ENCODE assay signal across 1 cellular context in the genomic region with DNA sequence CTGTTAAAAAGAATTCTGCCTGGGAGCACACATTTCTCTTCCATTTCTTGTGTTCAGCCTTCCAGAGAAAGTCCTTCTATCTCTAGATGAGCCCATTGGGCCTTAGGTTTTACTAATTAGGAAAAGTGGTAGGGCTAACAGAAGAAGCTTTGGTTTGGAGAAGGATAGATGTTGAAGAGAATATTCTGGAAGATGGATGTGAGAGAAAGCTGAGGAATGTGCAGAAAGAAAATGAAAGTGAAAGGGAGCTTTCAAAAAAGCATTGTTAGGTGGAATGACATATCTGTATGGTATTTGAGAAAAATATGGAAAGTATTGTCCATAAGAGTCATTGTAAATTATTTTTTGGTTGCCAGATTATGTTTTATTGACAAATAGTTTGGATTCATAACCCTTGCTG.
TF ChIP-seq lines count a peak whose summit lies in the region.

No MANE protein-coding gene starts in this region.

TF ChIP-seq in SK-N-SH treated with all-trans-retinoic acid at 6 μM for 48 hours, 23 proteins besides CTCF, POLR2A, EP300 and RAD21 (continued from another document):
- TF ChIP-seq, protein P1, sequence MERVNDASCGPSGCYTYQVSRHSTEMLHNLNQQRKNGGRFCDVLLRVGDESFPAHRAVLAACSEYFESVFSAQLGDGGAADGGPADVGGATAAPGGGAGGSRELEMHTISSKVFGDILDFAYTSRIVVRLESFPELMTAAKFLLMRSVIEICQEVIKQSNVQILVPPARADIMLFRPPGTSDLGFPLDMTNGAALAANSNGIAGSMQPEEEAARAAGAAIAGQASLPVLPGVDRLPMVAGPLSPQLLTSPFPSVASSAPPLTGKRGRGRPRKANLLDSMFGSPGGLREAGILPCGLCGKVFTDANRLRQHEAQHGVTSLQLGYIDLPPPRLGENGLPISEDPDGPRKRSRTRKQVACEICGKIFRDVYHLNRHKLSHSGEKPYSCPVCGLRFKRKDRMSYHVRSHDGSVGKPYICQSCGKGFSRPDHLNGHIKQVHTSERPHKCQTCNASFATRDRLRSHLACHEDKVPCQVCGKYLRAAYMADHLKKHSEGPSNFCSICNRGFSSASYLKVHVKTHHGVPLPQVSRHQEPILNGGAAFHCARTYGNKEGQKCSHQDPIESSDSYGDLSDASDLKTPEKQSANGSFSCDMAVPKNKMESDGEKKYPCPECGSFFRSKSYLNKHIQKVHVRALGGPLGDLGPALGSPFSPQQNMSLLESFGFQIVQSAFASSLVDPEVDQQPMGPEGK (CRISPR knock-in tag; IDR thresholded peaks at IDR 0.05; ENCODE audit: borderline replicate concordance) = no peak
- no peak for TF ChIP-seq ZFP3 (CRISPR knock-in tag; IDR thresholded peaks at IDR 0.05)
- no peak for TF ChIP-seq OSR1 (CRISPR knock-in tag; IDR thresholded peaks at IDR 0.05)
- TF ChIP-seq ESRRG (CRISPR knock-in tag; IDR thresholded peaks at IDR 0.05) = no peak
- no peak for TF ChIP-seq ZFP30 (CRISPR knock-in tag; IDR thresholded peaks at IDR 0.05)
- TF ChIP-seq TOX (CRISPR knock-in tag; IDR thresholded peaks at IDR 0.05; ENCODE audit: borderline replicate concordance) = no peak
- TF ChIP-seq ARNTL (CRISPR knock-in tag; IDR thresholded peaks at IDR 0.05; ENCODE audit: borderline replicate concordance, low read depth) = no peak
- no peak for TF ChIP-seq CSRNP3 (CRISPR knock-in tag; IDR thresholded peaks at IDR 0.05)
- TF ChIP-seq BACH2 (CRISPR knock-in tag; IDR thresholded peaks at IDR 0.05; ENCODE audit: borderline replicate concordance) = no peak
- TF ChIP-seq TCF4 (CRISPR knock-in tag; IDR thresholded peaks at IDR 0.05; ENCODE audit: borderline replicate concordance) = no peak
- TF ChIP-seq PPARA (CRISPR knock-in tag; IDR thresholded peaks at IDR 0.05; ENCODE audit: borderline replicate concordance) = no peak
- no peak for TF ChIP-seq SNAI2 (CRISPR knock-in tag; IDR thresholded peaks at IDR 0.05)
- no peak for TF ChIP-seq ZNF70 (CRISPR knock-in tag; IDR thresholded peaks at IDR 0.05)
- no peak for TF ChIP-seq CSDC2 (CRISPR knock-in tag; IDR thresholded peaks at IDR 0.05)
- no peak for TF ChIP-seq ZNF8 (CRISPR knock-in tag; IDR thresholded peaks at IDR 0.05)
